Comparison of ENCODE assay signal across 1 cellular context in genomic region chr1:17250601-17251000, GRCh38.
TF ChIP-seq lines count a peak whose summit lies in the region.

No MANE protein-coding gene starts in this region.

TF ChIP-seq in IMR-90, 13 proteins besides CTCF, POLR2A, EP300 and RAD21:
- TF ChIP-seq CEBPB (IDR thresholded peaks at IDR 0.05; ENCODE audit: low read depth, low read length) (no peak), CHD1 (IDR thresholded peaks at IDR 0.05; ENCODE audit: low read depth, low read length) (no peak), MXI1 (IDR thresholded peaks at IDR 0.05; ENCODE audit: borderline replicate concordance, low read depth, low read length) (no peak), FOS (IDR thresholded peaks at IDR 0.05; ENCODE audit: low read depth, low read length) (no peak), RCOR1 (IDR thresholded peaks at IDR 0.05; ENCODE audit: insufficient replicate concordance, low read length) (no peak), USF2 (IDR thresholded peaks at IDR 0.05; ENCODE audit: low read depth, low read length) (no peak), ELK1 (IDR thresholded peaks at IDR 0.05; ENCODE audit: borderline replicate concordance, low read depth, low read length) (no peak), BHLHE40 (IDR thresholded peaks at IDR 0.05; ENCODE audit: low read depth, low read length) (no peak), SMC3 (IDR thresholded peaks at IDR 0.05; ENCODE audit: low read depth, low read length) (no peak), NFE2L2 (IDR thresholded peaks at IDR 0.05; ENCODE audit: low read depth, low read length) (no peak), RFX5 (IDR thresholded peaks at IDR 0.05; ENCODE audit: low read depth, low read length) (no peak), MAZ (IDR thresholded peaks at IDR 0.05; ENCODE audit: borderline replicate concordance, low read depth, low read length) (no peak), MAFK (IDR thresholded peaks at IDR 0.05; ENCODE audit: low read depth, low read length) (no peak)
